19 cellular contexts compared by ENCODE assay signal in the genomic region with DNA sequence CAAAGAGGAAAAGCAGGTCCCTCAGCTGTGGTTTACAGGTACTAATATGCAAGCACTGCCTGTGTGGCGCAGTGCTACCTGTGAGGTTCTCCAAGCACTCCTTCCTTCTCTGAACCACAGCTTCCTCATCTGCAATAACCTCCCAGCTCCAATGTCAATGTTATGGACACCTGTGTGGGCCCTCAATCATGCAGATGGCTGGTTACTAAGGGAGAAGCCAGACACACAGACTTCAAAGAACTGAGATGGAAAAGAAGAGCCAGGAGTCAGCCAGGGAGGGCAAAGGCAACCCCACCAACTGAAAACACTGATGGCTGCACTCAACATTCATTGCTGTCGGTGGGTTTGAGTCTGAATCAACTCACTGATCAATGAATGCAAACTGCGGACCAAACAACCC.
DNase-seq lines count a peak whose midpoint lies in the region; ATAC-seq and TF ChIP-seq lines count a peak whose summit lies in the region.
"Had no signal": no experiment of that assay in that cellular context is flagged by ENCODE, and none has a peak within 500 bp of the region (broad histone marks: within the 10 kb centered on the region; RNA-seq: fewer than 3 reads in every experiment).

No MANE protein-coding gene starts in this region.

- ATAC-seq in DND-41 (ENCODE audit: insufficient read depth, low read depth): peak; percentile 27; the same call in 1 of the 3 replicates
- ATAC-seq in RWPE2 (ENCODE audit: low read depth): no peak
- ATAC-seq in GM18517 (IDR thresholded peaks at IDR 0.05; ENCODE audit: unreplicated experiment): no peak
- ATAC-seq: PC-3, Right ventricle myocardium inferior had no signal

- H3K4me1 Mint-ChIP-seq in HFFc6 (ENCODE audit: low read depth): peaks cover 79% of the 10 kb centered on the region
- H3K4me1 Mint-ChIP-seq in mesothelial cell of epicardium: peaks cover 27% of the 10 kb centered on the region

- H3K36me3 Mint-ChIP-seq in HFFc6 (ENCODE audit: low read depth) (peaks cover 23% of the 10 kb centered on the region), mesothelial cell of epicardium (peaks cover 13% of the 10 kb centered on the region)
- H3K36me3 Mint-ChIP-seq: IgD-negative memory B cell had no signal

- no peak overlapping the region for H2AFZ ChIP-seq in DND-41 (ENCODE audit: low read depth, low read length)

- H3K4me1 ChIP-seq in DND-41 (ENCODE audit: insufficient read depth, low read length): no peaks in the 10 kb centered on the region; the same call in 1 of the 2 replicates
- H3K4me1 ChIP-seq in RWPE2 (ENCODE audit: insufficient read depth, poor library complexity, severe bottlenecking): peaks cover 45% of the 10 kb centered on the region

- peaks cover 26% of the 10 kb centered on the region for H3K79me2 ChIP-seq in DND-41 (ENCODE audit: insufficient read depth, low read length)

- peaks cover 3% of the 10 kb centered on the region; the same call in 1 of the 2 replicates for H4K20me1 ChIP-seq in DND-41 (ENCODE audit: insufficient read depth, low read length)

- H3K9me3 Mint-ChIP-seq in HFFc6 (no peaks in the 10 kb centered on the region), mesothelial cell of epicardium (peaks cover 3% of the 10 kb centered on the region)
- H3K9me3 Mint-ChIP-seq: IgD-negative memory B cell had no signal

- no peaks in the 10 kb centered on the region for H3K27me3 ChIP-seq in DND-41 (ENCODE audit: insufficient read depth, low read length, poor library complexity)
- no peaks in the 10 kb centered on the region for H3K27me3 ChIP-seq in RWPE2 (ENCODE audit: insufficient read depth, poor library complexity, severe bottlenecking)
- H3K27me3 ChIP-seq: BLaER1 treated with 17β-estradiol and CSF1 and Interleukin-3, amounts not matched to agents 10 nM and 100 nM had no signal

- H3K27ac ChIP-seq in DND-41 (ENCODE audit: low read length) (no peak overlapping the region), RWPE2 (ENCODE audit: poor library complexity, severe bottlenecking) (peak overlapping the region; percentile 96)
- H3K27ac ChIP-seq: BLaER1 treated with 17β-estradiol and CSF1 and Interleukin-3, amounts not matched to agents 10 nM and 100 nM; SK-N-MC had no signal

- H3K9ac ChIP-seq in DND-41 (ENCODE audit: low read depth, low read length): no peak overlapping the region
- H3K9ac ChIP-seq: BLaER1 treated with 17β-estradiol and CSF1 and Interleukin-3, amounts not matched to agents 10 nM and 100 nM had no signal

- H3K4me2 ChIP-seq in DND-41 (ENCODE audit: insufficient read depth, low read length): no peak overlapping the region
- H3K4me2 ChIP-seq: BLaER1 treated with 17β-estradiol and CSF1 and Interleukin-3, amounts not matched to agents 10 nM and 100 nM had no signal

- H3K27me3 Mint-ChIP-seq in HFFc6 (ENCODE audit: insufficient read depth) (no peaks in the 10 kb centered on the region), mesothelial cell of epicardium (ENCODE audit: low read depth) (no peaks in the 10 kb centered on the region)
- H3K27me3 Mint-ChIP-seq: IgD-negative memory B cell had no signal

- H3K27ac Mint-ChIP-seq in HFFc6 (peak overlapping the region; percentile 51; the same call in 1 of the 2 replicates), mesothelial cell of epicardium (peak overlapping the region; percentile 72)
- H3K27ac Mint-ChIP-seq: IgD-negative memory B cell had no signal

- peaks cover 3% of the 10 kb centered on the region; the same call in 1 of the 2 replicates for H3K36me3 ChIP-seq in DND-41 (ENCODE audit: insufficient read depth, low read length)
- H3K36me3 ChIP-seq in RWPE2 (ENCODE audit: low read depth): no peaks in the 10 kb centered on the region

- TF ChIP-seq CTCF in DND-41 (IDR thresholded peaks at IDR 0.05; ENCODE audit: borderline replicate concordance, extremely low read depth, low read length, poor library complexity, severe bottlenecking) (no peak), HFFc6 (IDR thresholded peaks at IDR 0.05) (no peak), RWPE2 (IDR thresholded peaks at IDR 0.05; ENCODE audit: poor library complexity, severe bottlenecking) (no peak), mesothelial cell of epicardium (IDR thresholded peaks at IDR 0.05; ENCODE audit: unreplicated experiment) (no peak)

- H3K4me3 ChIP-seq in DND-41 (ENCODE audit: low read depth in 1 of 2, low read length in 2 of 2) (no peak overlapping the region), RWPE2 (ENCODE audit: severe bottlenecking) (no peak overlapping the region)
- H3K4me3 ChIP-seq: BLaER1 treated with 17β-estradiol and CSF1 and Interleukin-3, amounts not matched to agents 10 nM and 100 nM; SK-N-MC had no signal

- DNase-seq in DND-41 (no peak), HFFc6 (no peak), RWPE2 (ENCODE audit: low spot score) (no peak), mesothelial cell of epicardium (ENCODE audit: low spot score in 2 of 2, unreplicated experiment in 2 of 2) (no peak), NCI-H1417 (lab: John Stamatoyannopoulos, UW) (no peak), OCI-M2 (lab: John Stamatoyannopoulos, UW; ENCODE audit: unreplicated experiment) (no peak), retina (no peak)
- DNase-seq: DMS 273 treated with DMSO at 0.1 percent for 48 hours; NCI-H146; NCI-H2081 treated with DMSO at 0.1 percent for 48 hours; NCI-H226; NCI-H69; NK-92 treated with Interleukin-12 subunit alpha and Interleukin-12 subunit beta, amount 100 ng/mL, for 24 hours; PC-3 had no signal

- no peaks in the 10 kb centered on the region for H3K9me3 ChIP-seq in DND-41 (ENCODE audit: insufficient read depth, low read length, severe bottlenecking)
- no peaks in the 10 kb centered on the region for H3K9me3 ChIP-seq in RWPE2 (ENCODE audit: severe bottlenecking)
- H3K9me3 ChIP-seq: BLaER1 treated with 17β-estradiol and CSF1 and Interleukin-3, amounts not matched to agents 10 nM and 100 nM had no signal

- H3K4me3 Mint-ChIP-seq in HFFc6 (no peak overlapping the region), mesothelial cell of epicardium (no peak overlapping the region)
- H3K4me3 Mint-ChIP-seq: IgD-negative memory B cell had no signal
